Comparison of ENCODE assay signal across 27 cellular contexts in the genomic region with DNA sequence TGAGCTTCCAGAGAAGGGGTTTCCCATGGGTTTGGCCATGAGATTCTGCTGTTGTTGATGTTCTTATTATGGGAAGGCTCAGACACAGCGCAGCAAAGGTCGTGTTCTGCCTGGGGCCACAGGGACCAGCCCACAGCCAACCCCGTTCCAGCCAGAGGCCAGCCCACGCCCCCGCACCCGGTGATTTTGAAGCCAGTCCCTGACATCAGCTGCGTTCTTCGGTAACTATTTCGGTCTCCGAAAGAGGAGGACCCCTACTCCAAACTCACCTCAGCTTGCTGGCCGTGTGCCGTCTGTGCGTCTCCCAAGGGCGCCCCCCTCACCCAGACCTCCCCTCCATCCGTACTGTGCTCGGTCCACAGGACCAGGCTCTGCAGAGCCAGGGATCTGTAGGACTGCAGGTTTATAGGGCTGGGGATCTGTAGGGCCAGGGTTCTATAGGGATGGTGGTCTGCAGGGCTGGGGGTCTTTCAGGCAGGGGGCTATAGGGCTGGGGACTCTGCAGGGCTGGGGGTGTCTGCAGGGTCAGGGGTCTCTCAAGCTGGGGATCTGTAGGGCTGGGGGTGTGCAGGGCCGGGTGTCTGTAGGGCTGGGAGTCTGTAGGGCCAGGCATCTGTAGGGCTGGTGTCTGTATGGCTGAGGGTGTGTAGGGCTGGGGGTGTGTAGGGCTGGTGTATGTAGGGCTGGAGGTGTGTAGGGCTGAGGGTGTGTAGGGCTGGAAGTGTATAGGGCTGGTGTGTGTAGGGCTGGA. TPM values are rescaled to one million over a fixed set of nuclear protein-coding genes. Genes with fewer than 3 reads are reported as not detected.
A peak's percentile ranks its signal among the peaks of the same experiment; 100 is the strongest.
DNase-seq lines count a peak whose midpoint lies in the region; ATAC-seq and TF ChIP-seq lines count a peak whose summit lies in the region.
"Had no signal": no experiment of that assay in that cellular context is flagged by ENCODE, and none has a peak within 500 bp of the region (broad histone marks: within the 10 kb centered on the region; RNA-seq: fewer than 3 reads in every experiment).

No MANE protein-coding gene starts in this region.

- H3K79me2 ChIP-seq in osteoblast (ENCODE audit: insufficient read depth, low read length), result peaks cover 92% of the 10 kb centered on the region

- CTCF ChIA-PET in HEK293 (lab: Yijun Ruan, JAX), result interaction anchor here (0.6 to 0.7 kb wide), 2 partner anchors 42 to 78 kb away, joined by 3 to 4 read pairs; no protein-coding TSS in a partner anchor
- CTCF ChIA-PET in activated CD8-positive, alpha-beta T cell treated with anti-CD3 and anti-CD28 coated beads for 36 hours (lab: Charles Lee), result no interaction called here

- peaks cover 12% of the 10 kb centered on the region for H3K27me3 Mint-ChIP-seq in endothelial cell (ENCODE audit: unreplicated experiment)
- H3K27me3 Mint-ChIP-seq in activated CD8-positive, alpha-beta T cell treated with anti-CD3 and anti-CD28 coated beads for 36 hours, result no peaks in the 10 kb centered on the region
- H3K27me3 Mint-ChIP-seq: activated CD4-positive, alpha-beta T cell treated with anti-CD3 and anti-CD28 coated beads for 36 hours; progenitor cell of endocrine pancreas had no signal

- no peaks in the 10 kb centered on the region for H3K4me1 ChIP-seq in HEK293 (ENCODE audit: control insufficient read depth, insufficient read depth, low read length)
- peaks cover 0 to 48% (median 5%) of the 10 kb centered on the region in 12 donors for H3K4me1 ChIP-seq in heart left ventricle
- peaks cover 11% of the 10 kb centered on the region for H3K4me1 ChIP-seq in osteoblast (ENCODE audit: insufficient read depth, low read length)
- H3K4me1 ChIP-seq in tibial nerve, result peaks cover 0 to 85% (median 37%) of the 10 kb centered on the region in 4 donors
- H3K4me1 ChIP-seq: HAP-1 had no signal

- no peaks in the 10 kb centered on the region for H3K9me3 ChIP-seq in HEK293 (ENCODE audit: control insufficient read depth, insufficient read depth, low read depth, low read length)
- no peaks in the 10 kb centered on the region for H3K9me3 ChIP-seq in heart left ventricle
- no peaks in the 10 kb centered on the region for H3K9me3 ChIP-seq in osteoblast (ENCODE audit: low read depth, low read length)
- H3K9me3 ChIP-seq in tibial nerve, result no peaks in the 10 kb centered on the region
- H3K9me3 ChIP-seq: BLaER1, gastroesophageal sphincter, HAP-1 had no signal

- TF ChIP-seq EP300 in tibial nerve (IDR thresholded peaks at IDR 0.05), result peak in 1 of 2 donors; percentile 17

- no peak overlapping the region for H2AFZ ChIP-seq in osteoblast (ENCODE audit: low read length)
- H2AFZ ChIP-seq: neural progenitor cell had no signal

- peaks cover 82% of the 10 kb centered on the region for H4K20me1 ChIP-seq in osteoblast (ENCODE audit: insufficient read depth, low read length)

- no peak overlapping the region for H3K27ac Mint-ChIP-seq in endothelial cell (ENCODE audit: unreplicated experiment)
- no peak overlapping the region for H3K27ac Mint-ChIP-seq in activated CD8-positive, alpha-beta T cell treated with anti-CD3 and anti-CD28 coated beads for 36 hours
- H3K27ac Mint-ChIP-seq: activated CD4-positive, alpha-beta T cell treated with anti-CD3 and anti-CD28 coated beads for 36 hours; activated naive CD4-positive, alpha-beta T cell treated with anti-CD3 and anti-CD28 coated beads, Interleukin-2, amount 50 U/mL, for 72 hours; memory B cell; neural progenitor cell; progenitor cell of endocrine pancreas had no signal

- H3K27me3 ChIP-seq in heart left ventricle (no peaks in the 10 kb centered on the region), osteoblast (ENCODE audit: insufficient read depth, low read length) (no peaks in the 10 kb centered on the region), tibial nerve (no peaks in the 10 kb centered on the region)
- H3K27me3 ChIP-seq: BLaER1, gastroesophageal sphincter, neural progenitor cell had no signal

- intact Hi-C loops in heart left ventricle (cut with DNase I), result no loop called here
- intact Hi-C loops in activated CD8-positive, alpha-beta T cell treated with anti-CD3 and anti-CD28 coated beads for 36 hours (cut with micrococcal nuclease), result no loop called here

- no peaks in the 10 kb centered on the region for H3K36me3 Mint-ChIP-seq in endothelial cell (ENCODE audit: low read depth, unreplicated experiment)
- no peaks in the 10 kb centered on the region for H3K36me3 Mint-ChIP-seq in activated CD8-positive, alpha-beta T cell treated with anti-CD3 and anti-CD28 coated beads for 36 hours (ENCODE audit: low read depth)
- H3K36me3 Mint-ChIP-seq: activated naive CD4-positive, alpha-beta T cell treated with anti-CD3 and anti-CD28 coated beads, Interleukin-2, amount 50 U/mL, for 72 hours; memory B cell; neural progenitor cell had no signal

- POLR2A ChIA-PET in HEK293 (lab: Yijun Ruan, JAX), result no interaction called here
- POLR2A ChIA-PET in activated CD8-positive, alpha-beta T cell treated with anti-CD3 and anti-CD28 coated beads for 36 hours (lab: Charles Lee), result no interaction called here

- H3K36me3 ChIP-seq in HEK293 (ENCODE audit: control insufficient read depth in 2 of 2, insufficient read depth in 1 of 2, low read length in 2 of 2) (no peaks in the 10 kb centered on the region), heart left ventricle (peaks cover 0 to 10% (median 0%) of the 10 kb centered on the region in 9 donors), osteoblast (ENCODE audit: insufficient read depth, low read length) (peaks cover 36% of the 10 kb centered on the region), tibial nerve (peaks cover 0 to 11% (median 0%) of the 10 kb centered on the region in 3 donors)
- H3K36me3 ChIP-seq: HAP-1, neural progenitor cell had no signal

- H3K4me3 Mint-ChIP-seq in endothelial cell (ENCODE audit: unreplicated experiment), result no peak overlapping the region
- no peak overlapping the region for H3K4me3 Mint-ChIP-seq in activated CD8-positive, alpha-beta T cell treated with anti-CD3 and anti-CD28 coated beads for 36 hours
- H3K4me3 Mint-ChIP-seq: activated CD4-positive, alpha-beta T cell treated with anti-CD3 and anti-CD28 coated beads for 36 hours; memory B cell; neural progenitor cell had no signal

- ATAC-seq in heart left ventricle (peak in 3 of 4 donors; percentile 26 to 49 (median 37)), HG03175 (IDR thresholded peaks at IDR 0.05; ENCODE audit: unreplicated experiment) (no peak)
- ATAC-seq in activated CD8-positive, alpha-beta T cell treated with anti-CD3 and anti-CD28 coated beads for 36 hours, result no peak
- ATAC-seq: activated CD4-positive, alpha-beta T cell treated with anti-CD3 and anti-CD28 coated beads for 36 hours; activated naive CD4-positive, alpha-beta T cell treated with anti-CD3 and anti-CD28 coated beads, Interleukin-2, amount 50 U/mL, for 72 hours; gastroesophageal sphincter had no signal

- H3K27ac ChIP-seq in HEK293 (ENCODE audit: extremely low read depth, low read depth, low read length) (no peak overlapping the region), heart left ventricle (peak overlapping the region in 2 of 12 donors; percentile 13 to 14), osteoblast (ENCODE audit: low read depth, low read length) (no peak overlapping the region), tibial nerve (peak overlapping the region in 3 of 4 donors; percentile 19 to 72 (median 53))
- H3K27ac ChIP-seq: BLaER1, neural progenitor cell, VCaP had no signal

- DNase-seq in heart left ventricle (peak in 3 of 5 donors; percentile 43 to 54 (median 44)), osteoblast (ENCODE audit: insufficient read length, low spot score, missing footprints) (peak; percentile 71), tibial nerve (ENCODE audit: low spot score in 2 of 2) (no peak), endothelial cell (ENCODE audit: low spot score) (no peak)
- DNase-seq in activated CD8-positive, alpha-beta T cell treated with anti-CD3 and anti-CD28 coated beads for 36 hours, result no peak
- DNase-seq: activated CD4-positive, alpha-beta T cell treated with anti-CD3 and anti-CD28 coated beads for 36 hours; activated effector memory CD4-positive, alpha-beta T cell treated with Interleukin-2 at 50 U/mL for 16 hours; activated T-cell treated with anti-CD3 and anti-CD28 coated beads, Interleukin-2, amount 50 U/mL, for 1 hour; COR-L47; hypothalamus; left cardiac atrium; MV-4-11; NCI-H2107; NCI-H774; stimulated activated naive CD4-positive, alpha-beta T cell; T-helper 9 cell had no signal

- WGBS in heart left ventricle, 4 donors, result 74 to 87% (median 79%) methylated on average over 16 to 17 of the region's 17 CpGs
- 45 to 53% methylated on average over 17 of the region's 17 CpGs for WGBS in tibial nerve, 2 donors

- H3K4me2 ChIP-seq in osteoblast (ENCODE audit: insufficient read depth, low read length), result no peak overlapping the region
- H3K4me2 ChIP-seq: BLaER1, neural progenitor cell had no signal

- H3K4me3 ChIP-seq in HEK293 (ENCODE audit: low read depth, low read length) (no peak overlapping the region), heart left ventricle (no peak overlapping the region), osteoblast (ENCODE audit: insufficient read depth, low read length) (no peak overlapping the region), tibial nerve (no peak overlapping the region)
- H3K4me3 ChIP-seq: BLaER1, gastroesophageal sphincter, HAP-1, neural progenitor cell had no signal

- no peak for TF ChIP-seq POLR2A in heart left ventricle (IDR thresholded peaks at IDR 0.05)
- no peak for TF ChIP-seq POLR2A in tibial nerve (IDR thresholded peaks at IDR 0.05)

- H3K9me3 Mint-ChIP-seq in endothelial cell (ENCODE audit: unreplicated experiment), result no peaks in the 10 kb centered on the region
- H3K9me3 Mint-ChIP-seq in activated CD8-positive, alpha-beta T cell treated with anti-CD3 and anti-CD28 coated beads for 36 hours, result no peaks in the 10 kb centered on the region
- H3K9me3 Mint-ChIP-seq: activated naive CD4-positive, alpha-beta T cell treated with anti-CD3 and anti-CD28 coated beads, Interleukin-2, amount 50 U/mL, for 72 hours; memory B cell; neural progenitor cell had no signal

- H3K4me1 Mint-ChIP-seq in endothelial cell (ENCODE audit: unreplicated experiment), result peaks cover 4% of the 10 kb centered on the region
- H3K4me1 Mint-ChIP-seq in activated CD8-positive, alpha-beta T cell treated with anti-CD3 and anti-CD28 coated beads for 36 hours (ENCODE audit: low read depth), result no peaks in the 10 kb centered on the region
- H3K4me1 Mint-ChIP-seq: activated CD4-positive, alpha-beta T cell treated with anti-CD3 and anti-CD28 coated beads for 36 hours; memory B cell had no signal

- TF ChIP-seq CTCF in HEK293 (tag by site-specific recombination; IDR thresholded peaks at IDR 0.05), result no peak
- no peak for TF ChIP-seq CTCF in heart left ventricle (IDR thresholded peaks at IDR 0.05)
- no peak for TF ChIP-seq CTCF in osteoblast (IDR thresholded peaks at IDR 0.05; ENCODE audit: extremely low read depth, low read depth, low read length)
- TF ChIP-seq CTCF in tibial nerve (IDR thresholded peaks at IDR 0.05), result no peak
- no peak for TF ChIP-seq CTCF in endothelial cell (IDR thresholded peaks at IDR 0.05; ENCODE audit: unreplicated experiment)
- TF ChIP-seq CTCF in activated CD8-positive, alpha-beta T cell treated with anti-CD3 and anti-CD28 coated beads for 36 hours (IDR thresholded peaks at IDR 0.05), result no peak

RNA-seq across cellular contexts. Expression of a gene that starts 11.8 kb away (rescaled TPM):
- 10 to 100 TPM in 7 of 9 donors, 1 to 10 TPM in 2; 7.6 to 91.3 (median 13.4) TPM for total RNA-seq in heart left ventricle
- 10 to 100 TPM in 1 of 2 donors, 1 to 10 TPM in 1; 8.5 to 18.9 TPM for polyA plus RNA-seq in heart left ventricle
- 571 and 801 TPM in 2 replicates for total RNA-seq in osteoblast
- total RNA-seq in tibial nerve, result 10 to 100 TPM; 51.9 to 78.3 (median 62.4) TPM
- total RNA-seq in endothelial cell (ENCODE audit: unreplicated experiment), result 24.3 TPM
- total RNA-seq in activated CD8-positive, alpha-beta T cell treated with anti-CD3 and anti-CD28 coated beads for 36 hours, result under 1 TPM; 0.29 to 0.34 TPM
- total RNA-seq: activated CD8-positive, alpha-beta memory T cell treated with anti-CD3 and anti-CD28 coated beads for 36 hours had no signal

Comparison
In these comparisons a context has a peak if more than half of its experiments do, and no peak if none do; other contexts are left out.
1. H3K27ac ChIP-seq: peak in tibial nerve (3 of 4); none in HEK293 (single experiment) and osteoblast (single experiment).
2. ATAC-seq: peak in heart left ventricle (3 of 4); none in HG03175 (single experiment) and activated CD8-positive, alpha-beta T cell treated with anti-CD3 and anti-CD28 coated beads for 36 hours (single experiment).
3. DNase-seq: peak in heart left ventricle (3 of 5) and osteoblast (single experiment); none in tibial nerve (0 of 2), endothelial cell (single experiment) and activated CD8-positive, alpha-beta T cell treated with anti-CD3 and anti-CD28 coated beads for 36 hours (single experiment).